Comparison of ENCODE assay signal across 19 cellular contexts in genomic region chr6:4396032-4396431, GRCh38.
"Had no signal": no experiment of that assay in that cellular context is flagged by ENCODE, and none has a peak within 500 bp of the region (broad histone marks: within the 10 kb centered on the region; RNA-seq: fewer than 3 reads in every experiment).

No MANE protein-coding gene starts in this region.

- H3K27me3 ChIP-seq: ascending aorta, cardiac muscle cell, colonic mucosa, neutrophil, tibial nerve had no signal

- ATAC-seq: mucosa of descending colon; naive thymus-derived CD4-positive, alpha-beta T cell; right cardiac atrium; T-helper 17 cell had no signal

- H3K36me3 ChIP-seq: ascending aorta, cardiac muscle cell, colonic mucosa, neutrophil, tibial nerve, WERI-Rb-1 had no signal

- H3K9me3 Mint-ChIP-seq: activated naive CD4-positive, alpha-beta T cell treated with anti-CD3 and anti-CD28 coated beads for 36 hours; activated T-helper 2 cell treated with anti-CD3 and anti-CD28 coated beads, Interferon-gamma antibody, Interleukin-2, Interleukin-4, amounts not matched to agents 10 μg/mL and 5 μg/mL and 100 μg/mL, durations not matched to agents 14 hours and 24 hours and 36 hours had no signal

- H3K4me1 Mint-ChIP-seq: memory B cell; naive thymus-derived CD4-positive, alpha-beta T cell; T-helper 17 cell had no signal

- H3K4me3 Mint-ChIP-seq: activated naive CD4-positive, alpha-beta T cell treated with anti-CD3 and anti-CD28 coated beads for 36 hours; memory B cell; naive thymus-derived CD4-positive, alpha-beta T cell; T-helper 17 cell had no signal

- DNase-seq: activated CD4-positive, alpha-beta T cell treated with anti-CD3 and anti-CD28 coated beads, Interleukin-2, amount 50 U/mL, for 48 hours; activated naive CD4-positive, alpha-beta T cell treated with anti-CD3 and anti-CD28 coated beads for 36 hours; colonic mucosa; mucosa of descending colon; naive thymus-derived CD4-positive, alpha-beta T cell; posterior cingulate gyrus; right cardiac atrium; small intestine; stimulated activated CD4-positive, alpha-beta T cell treated with anti-CD3 and anti-CD28 coated beads, Interleukin-4, amount 100 ng/mL, for 24 hours; stimulated activated naive CD4-positive, alpha-beta T cell; substantia nigra; T-helper 17 cell; WERI-Rb-1 had no signal

- H3K36me3 Mint-ChIP-seq: memory B cell had no signal

- H3K27ac Mint-ChIP-seq: activated naive CD4-positive, alpha-beta T cell treated with anti-CD3 and anti-CD28 coated beads for 36 hours; activated T-helper 2 cell treated with anti-CD3 and anti-CD28 coated beads, Interferon-gamma antibody, Interleukin-2, Interleukin-4, amounts not matched to agents 10 μg/mL and 5 μg/mL and 100 μg/mL, durations not matched to agents 14 hours and 24 hours and 36 hours; memory B cell; naive thymus-derived CD4-positive, alpha-beta T cell; T-helper 17 cell had no signal

- H3K9me3 ChIP-seq: ascending aorta, colonic mucosa, mucosa of descending colon, neutrophil, tibial nerve had no signal

- H3K4me3 ChIP-seq: ascending aorta, cardiac muscle cell, colonic mucosa, mucosa of descending colon, tibial nerve had no signal

- H3K27ac ChIP-seq: ascending aorta, cardiac muscle cell, colonic mucosa, neutrophil, tibial nerve, WERI-Rb-1 had no signal

- H3K4me1 ChIP-seq: ascending aorta, colonic mucosa had no signal
